1 cellular context compared by ENCODE assay signal in genomic region chr7:68707146-68707545, GRCh38.
TF ChIP-seq lines count a peak whose summit lies in the region.

No MANE protein-coding gene starts in this region.

TF ChIP-seq in SK-N-SH treated with all-trans-retinoic acid at 6 μM for 48 hours, 23 proteins besides CTCF, POLR2A, EP300 and RAD21 (continued from another document):
- TF ChIP-seq, protein P1, sequence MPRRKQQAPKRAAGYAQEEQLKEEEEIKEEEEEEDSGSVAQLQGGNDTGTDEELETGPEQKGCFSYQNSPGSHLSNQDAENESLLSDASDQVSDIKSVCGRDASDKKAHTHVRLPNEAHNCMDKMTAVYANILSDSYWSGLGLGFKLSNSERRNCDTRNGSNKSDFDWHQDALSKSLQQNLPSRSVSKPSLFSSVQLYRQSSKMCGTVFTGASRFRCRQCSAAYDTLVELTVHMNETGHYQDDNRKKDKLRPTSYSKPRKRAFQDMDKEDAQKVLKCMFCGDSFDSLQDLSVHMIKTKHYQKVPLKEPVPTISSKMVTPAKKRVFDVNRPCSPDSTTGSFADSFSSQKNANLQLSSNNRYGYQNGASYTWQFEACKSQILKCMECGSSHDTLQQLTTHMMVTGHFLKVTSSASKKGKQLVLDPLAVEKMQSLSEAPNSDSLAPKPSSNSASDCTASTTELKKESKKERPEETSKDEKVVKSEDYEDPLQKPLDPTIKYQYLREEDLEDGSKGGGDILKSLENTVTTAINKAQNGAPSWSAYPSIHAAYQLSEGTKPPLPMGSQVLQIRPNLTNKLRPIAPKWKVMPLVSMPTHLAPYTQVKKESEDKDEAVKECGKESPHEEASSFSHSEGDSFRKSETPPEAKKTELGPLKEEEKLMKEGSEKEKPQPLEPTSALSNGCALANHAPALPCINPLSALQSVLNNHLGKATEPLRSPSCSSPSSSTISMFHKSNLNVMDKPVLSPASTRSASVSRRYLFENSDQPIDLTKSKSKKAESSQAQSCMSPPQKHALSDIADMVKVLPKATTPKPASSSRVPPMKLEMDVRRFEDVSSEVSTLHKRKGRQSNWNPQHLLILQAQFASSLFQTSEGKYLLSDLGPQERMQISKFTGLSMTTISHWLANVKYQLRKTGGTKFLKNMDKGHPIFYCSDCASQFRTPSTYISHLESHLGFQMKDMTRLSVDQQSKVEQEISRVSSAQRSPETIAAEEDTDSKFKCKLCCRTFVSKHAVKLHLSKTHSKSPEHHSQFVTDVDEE (CRISPR knock-in tag; IDR thresholded peaks at IDR 0.05) = no peak
- TF ChIP-seq ARNTL (CRISPR knock-in tag; IDR thresholded peaks at IDR 0.05; ENCODE audit: borderline replicate concordance, low read depth) (no peak), TCF4 (CRISPR knock-in tag; IDR thresholded peaks at IDR 0.05; ENCODE audit: borderline replicate concordance) (no peak), ESRRG (CRISPR knock-in tag; IDR thresholded peaks at IDR 0.05) (no peak), PATZ1 (CRISPR knock-in tag; IDR thresholded peaks at IDR 0.05; ENCODE audit: borderline replicate concordance) (no peak), ZNF565 (CRISPR knock-in tag; conservative IDR thresholded peaks at IDR 0.05; ENCODE audit: low read depth) (no peak), ISL1 (CRISPR knock-in tag; IDR thresholded peaks at IDR 0.05) (no peak), OSR1 (CRISPR knock-in tag; IDR thresholded peaks at IDR 0.05) (no peak), ZNF70 (CRISPR knock-in tag; IDR thresholded peaks at IDR 0.05) (no peak), SNAI2 (CRISPR knock-in tag; IDR thresholded peaks at IDR 0.05) (no peak)
